7 cellular contexts compared by ENCODE assay signal in genomic region chr10:119351240-119351639, GRCh38.
DNase-seq lines count a peak whose midpoint lies in the region; ATAC-seq and TF ChIP-seq lines count a peak whose summit lies in the region.
"Not testable (repeated sequence)": the region's sequence is repeated elsewhere in the genome, so short reads cannot be mapped to it uniquely, and the experiment has no call there.

No MANE protein-coding gene starts in this region.

- not testable (repeated sequence) for H3K9me3 Mint-ChIP-seq in endothelial cell (ENCODE audit: unreplicated experiment)

- TF ChIP-seq POLR2A in IMR-90 (IDR thresholded peaks at IDR 0.05; ENCODE audit: low read depth, low read length); right lobe of liver (IDR thresholded peaks at IDR 0.05); thyroid gland (IDR thresholded peaks at IDR 0.05): not testable (repeated sequence)

- H3K4me1 ChIP-seq in IMR-90 (ENCODE audit: control insufficient read depth, insufficient read depth, low read length) (peaks cover 25% of the 10 kb centered on the region), heart right ventricle (peaks cover 29 to 64% (median 51%) of the 10 kb centered on the region in 9 donors), right lobe of liver (peaks cover 0 to 15% (median 0%) of the 10 kb centered on the region in 4 donors), skeletal muscle tissue (ENCODE audit: control insufficient read depth in 3 of 3, insufficient read depth in 3 of 3, low read length in 3 of 3) (peaks cover 25 to 32% (median 31%) of the 10 kb centered on the region in 3 donors), thyroid gland (peaks cover 50 to 51% of the 10 kb centered on the region in 2 donors)

- H3K4me1 Mint-ChIP-seq in endothelial cell (ENCODE audit: unreplicated experiment): peaks cover 17% of the 10 kb centered on the region

- H3K27ac ChIP-seq in IMR-90 (ENCODE audit: insufficient read depth, low read length) (peak overlapping the region; percentile 24; the same call in 1 of the 2 replicates), heart right ventricle (peak overlapping the region in 7 of 10 donors; percentile 51 to 78 (median 66)), right lobe of liver (peak overlapping the region; percentile 51 to 81 (median 71)), skeletal muscle tissue (ENCODE audit: low read depth, low read length) (peak overlapping the region; percentile 8), thyroid gland (peak overlapping the region in 2 of 3 donors; percentile 85 to 94)

- H2BK15ac ChIP-seq in IMR-90 (ENCODE audit: low read depth, low read length): not testable (repeated sequence)

- H3K4me3 Mint-ChIP-seq in endothelial cell (ENCODE audit: unreplicated experiment): peak overlapping the region; percentile 75

- not testable (repeated sequence) for H2BK20ac ChIP-seq in IMR-90 (ENCODE audit: low read depth, low read length)

- H3K9ac ChIP-seq in IMR-90 (ENCODE audit: low read depth, low read length); skeletal muscle tissue (ENCODE audit: low read depth in 1 of 3, low read length in 3 of 3): not testable (repeated sequence)

- TF ChIP-seq RAD21 in IMR-90 (IDR thresholded peaks at IDR 0.05; ENCODE audit: low read length): not testable (repeated sequence)

- H3K36me3 Mint-ChIP-seq in endothelial cell (ENCODE audit: low read depth, unreplicated experiment): peaks cover 51% of the 10 kb centered on the region

- not testable (repeated sequence) for H3K4ac ChIP-seq in IMR-90 (ENCODE audit: low read depth, low read length)

- not testable (repeated sequence) for H3K9me1 ChIP-seq in IMR-90 (ENCODE audit: insufficient read depth, low read length)

- peaks cover 52% of the 10 kb centered on the region for H4K20me1 ChIP-seq in IMR-90 (ENCODE audit: insufficient read depth, low read length)

- not testable (repeated sequence) for H4K91ac ChIP-seq in IMR-90 (ENCODE audit: insufficient read depth, low read depth, low read length)

- not testable (repeated sequence) for H3K56ac ChIP-seq in IMR-90 (ENCODE audit: extremely low read depth, insufficient read depth, low read length)

- H3K14ac ChIP-seq in IMR-90 (replicated peaks; ENCODE audit: low read depth, low read length): not testable (repeated sequence)

- not testable (repeated sequence) for H4K5ac ChIP-seq in IMR-90 (ENCODE audit: low read depth, low read length)

- H3K27me3 ChIP-seq in IMR-90 (ENCODE audit: control insufficient read depth, insufficient read depth, low read length); heart right ventricle; right lobe of liver; skeletal muscle tissue (ENCODE audit: control insufficient read depth in 3 of 3, insufficient read depth in 3 of 3, low read length in 3 of 3); thyroid gland: not testable (repeated sequence)

- peaks cover 39% of the 10 kb centered on the region for H3K36me3 ChIP-seq in IMR-90 (ENCODE audit: control insufficient read depth, insufficient read depth, low read length)
- H3K36me3 ChIP-seq in heart right ventricle; right lobe of liver; skeletal muscle tissue (ENCODE audit: control insufficient read depth in 3 of 3, insufficient read depth in 3 of 3, low read length in 3 of 3); thyroid gland: not testable (repeated sequence)

- H2BK120ac ChIP-seq in IMR-90 (ENCODE audit: low read depth, low read length): not testable (repeated sequence)

- intact Hi-C loops in IMR-90 (cut with micrococcal nuclease); heart right ventricle (cut with DNase I); right lobe of liver (cut with DNase I); thyroid gland (cut with DNase I): not testable (repeated sequence)

- not testable (repeated sequence) for H2BK5ac ChIP-seq in IMR-90 (ENCODE audit: low read depth, low read length, poor library complexity, severe bottlenecking)

- POLR2A ChIA-PET in IMR-90 (lab: Charles Lee; ENCODE audit: unreplicated experiment): not testable (repeated sequence)

- H3K27me3 Mint-ChIP-seq in endothelial cell (ENCODE audit: unreplicated experiment): not testable (repeated sequence)

- ATAC-seq in IMR-90 (ENCODE audit: low read depth); heart right ventricle; right lobe of liver: not testable (repeated sequence)

- H3K9me3 ChIP-seq in IMR-90 (ENCODE audit: control insufficient read depth, insufficient read depth, low read length); right lobe of liver; skeletal muscle tissue (ENCODE audit: control insufficient read depth in 3 of 3, low read length in 3 of 3); thyroid gland: not testable (repeated sequence)
- peaks cover 0 to 28% (median 2%) of the 10 kb centered on the region in 11 donors for H3K9me3 ChIP-seq in heart right ventricle

- H2AFZ ChIP-seq in IMR-90 (replicated peaks; ENCODE audit: low read length, poor library complexity): not testable (repeated sequence)

- not testable (repeated sequence) for H3K4me2 ChIP-seq in IMR-90 (ENCODE audit: low read depth, low read length)

- dilution Hi-C loops in IMR-90 (cut with HindIII; ENCODE audit: low sequenced_read_pairs, unreplicated experiment): not testable (repeated sequence)

- not testable (repeated sequence) for DNase-seq in IMR-90; endothelial cell (ENCODE audit: low spot score); heart right ventricle; right lobe of liver; thyroid gland
- peak; percentile 33 to 42 for DNase-seq in activated T-cell treated with anti-CD3 and anti-CD28 coated beads, Interleukin-2, amount 50 U/mL, for 48 hours

- not testable (repeated sequence) for TF ChIP-seq CTCF in IMR-90 (conservative IDR thresholded peaks at IDR 0.05; ENCODE audit: low read depth, low read length); endothelial cell (IDR thresholded peaks at IDR 0.05; ENCODE audit: unreplicated experiment); heart right ventricle (IDR thresholded peaks at IDR 0.05); right lobe of liver (IDR thresholded peaks at IDR 0.05); thyroid gland (IDR thresholded peaks at IDR 0.05)

- H3K4me3 ChIP-seq in IMR-90 (ENCODE audit: insufficient read depth, low read depth, low read length); heart right ventricle; right lobe of liver; skeletal muscle tissue (ENCODE audit: low read length in 3 of 3); thyroid gland (replicated peaks in 1 of 3): not testable (repeated sequence)

- BruUV-seq in IMR-90 (replicated peaks; lab: Mats Ljungman, UMichigan): not testable (repeated sequence)

- in situ Hi-C loops in IMR-90 (cut with MboI; ENCODE audit: low sequenced_read_pairs): not testable (repeated sequence)

- WGBS in IMR-90 (ENCODE audit: extremely low coverage in 2 of 2, insufficient read length in 1 of 2), 2 experiments: no CpG with 5 or more reads among the region's 5 CpGs
- WGBS in heart right ventricle, 2 donors: 77 to 83% methylated on average over 5 of the region's 5 CpGs
- 100% methylated on average over 1 of the region's 5 CpGs for whole genome bisulfite sequencing in right lobe of liver (ENCODE audit: insufficient coverage, low coverage, low lambda C conversion rate, missing lambda C conversion rate)
- WGBS in thyroid gland, 2 donors: 90 to 93% methylated on average over 5 of the region's 5 CpGs

- H3K27ac Mint-ChIP-seq in endothelial cell (ENCODE audit: unreplicated experiment): not testable (repeated sequence)

- CTCF ChIA-PET in IMR-90 (lab: Yijun Ruan, JAX): interaction anchor here (1.3 kb wide), 1 partner anchor 14 kb away, joined by 3 read pairs; no protein-coding TSS in a partner anchor

- not testable (repeated sequence) for H4K8ac ChIP-seq in IMR-90 (ENCODE audit: low read depth in 2 of 2, low read length in 2 of 2)

- H3K23ac ChIP-seq in IMR-90 (ENCODE audit: low read depth, low read length): not testable (repeated sequence)

- not testable (repeated sequence) for H3K18ac ChIP-seq in IMR-90 (ENCODE audit: low read depth, low read length)

- H3K79me1 ChIP-seq in IMR-90 (ENCODE audit: low read depth in 1 of 2, low read length in 2 of 2): peaks cover 31 to 77% of the 10 kb centered on the region in 2 experiments

- H2AK5ac ChIP-seq in IMR-90 (ENCODE audit: low read depth, low read length): not testable (repeated sequence)

- H2AK9ac ChIP-seq in IMR-90 (replicated peaks; ENCODE audit: low read depth, low read length, poor library complexity): not testable (repeated sequence)

Comparison
In these comparisons a context has a peak if more than half of its experiments do, and no peak if none do; other contexts are left out.
1. H3K27ac ChIP-seq: peak in every context shown above with its lines; median percentile 90 in thyroid gland; 71 in right lobe of liver; 66 in heart right ventricle; 24 in IMR-90; 8 in skeletal muscle tissue.